In the genomic region with DNA sequence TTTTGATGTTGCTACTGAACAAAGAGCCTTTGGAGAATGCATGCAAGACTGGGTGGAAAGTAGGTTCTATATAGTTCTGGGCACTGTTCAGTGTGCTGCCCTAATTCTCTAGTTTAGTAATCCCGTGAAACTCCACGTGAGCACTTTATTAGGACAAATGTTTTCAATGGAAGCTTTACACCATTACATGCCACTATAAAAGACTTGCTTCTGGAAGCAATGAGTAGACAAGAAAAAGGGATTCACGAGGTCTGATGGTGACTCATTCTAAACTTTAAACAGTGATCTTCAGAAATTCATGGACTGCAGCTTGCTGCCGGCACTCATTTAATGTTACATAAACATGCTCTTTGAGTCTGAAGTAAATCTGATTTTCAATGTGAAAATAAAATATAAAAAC, we compare ENCODE assay signal across 16 cellular contexts. TPM values are rescaled to one million over a fixed set of nuclear protein-coding genes. Genes with fewer than 3 reads are reported as not detected.
A peak's percentile ranks its signal among the peaks of the same experiment; 100 is the strongest.
DNase-seq lines count a peak whose midpoint lies in the region; ATAC-seq and TF ChIP-seq lines count a peak whose summit lies in the region.
"Had no signal": no experiment of that assay in that cellular context is flagged by ENCODE, and none has a peak within 500 bp of the region (broad histone marks: within the 10 kb centered on the region; RNA-seq: fewer than 3 reads in every experiment).

No MANE protein-coding gene starts in this region.

- ATAC-seq in SK-N-SH treated with all-trans-retinoic acid at 6 μM for 48 hours (peak; percentile 88), HG03175 (IDR thresholded peaks at IDR 0.05; ENCODE audit: unreplicated experiment) (no peak)
- no peak for ATAC-seq in stimulated activated effector memory CD8-positive, alpha-beta T cell treated with anti-CD3 and anti-CD28 coated beads, Interleukin-12 subunit alpha, Interleukin-12 subunit beta, amount 100 ng/mL, for 72 hours
- ATAC-seq: right lobe of liver had no signal

- TF ChIP-seq CTCF in fibroblast of mammary gland (conservative IDR thresholded peaks at IDR 0.05; ENCODE audit: control insufficient read depth, insufficient read depth, low read depth, low read length) (no peak), Peyer's patch (IDR thresholded peaks at IDR 0.05) (no peak)

- no peak overlapping the region for H3K4me3 ChIP-seq in fibroblast of mammary gland (ENCODE audit: control insufficient read depth, low read depth, low read length)
- H3K4me3 ChIP-seq in Peyer's patch = no peak overlapping the region
- H3K4me3 ChIP-seq: right lobe of liver, testis had no signal

- H3K4me1 ChIP-seq in Peyer's patch = no peaks in the 10 kb centered on the region
- H3K4me1 ChIP-seq: right lobe of liver, testis had no signal

- DNase-seq in T-helper 2 cell treated with Interferon-gamma antibody and Interleukin-4, amounts not matched to agents 5 μg/mL and 100 μg/mL, for 36 hours (ENCODE audit: low spot score) = no peak
- DNase-seq in T-helper 2 cell (no peak), fibroblast of mammary gland (ENCODE audit: low read depth) (peak; percentile 86), Peyer's patch (no peak), T1000 (lab: John Stamatoyannopoulos, UW) (no peak)
- no peak for DNase-seq in stimulated activated effector memory CD8-positive, alpha-beta T cell treated with anti-CD3 and anti-CD28 coated beads, Interleukin-12 subunit alpha, Interleukin-12 subunit beta, amount 100 ng/mL, for 72 hours (ENCODE audit: low spot score in 2 of 2)
- DNase-seq: 8988T, kidney, NCI-H146, NCI-H69, right lobe of liver, testis had no signal

- H3K36me3 ChIP-seq in Peyer's patch = peaks cover 0 to 24% (median 0%) of the 10 kb centered on the region in 3 donors

- H3K27ac Mint-ChIP-seq in T-helper 2 cell treated with Interferon-gamma antibody and Interleukin-4, amounts not matched to agents 5 μg/mL and 100 μg/mL, for 36 hours = peak overlapping the region; percentile 11
- H3K27ac Mint-ChIP-seq in stimulated activated effector memory CD8-positive, alpha-beta T cell treated with anti-CD3 and anti-CD28 coated beads, Interleukin-12 subunit alpha, Interleukin-12 subunit beta, amount 100 ng/mL, for 72 hours = peak overlapping the region; percentile 24

- H3K9me3 ChIP-seq in Peyer's patch = no peaks in the 10 kb centered on the region
- H3K9me3 ChIP-seq: right lobe of liver, testis had no signal

- H3K4me3 Mint-ChIP-seq in T-helper 2 cell treated with Interferon-gamma antibody and Interleukin-4, amounts not matched to agents 5 μg/mL and 100 μg/mL, for 36 hours = no peak overlapping the region
- no peak overlapping the region for H3K4me3 Mint-ChIP-seq in stimulated activated effector memory CD8-positive, alpha-beta T cell treated with anti-CD3 and anti-CD28 coated beads, Interleukin-12 subunit alpha, Interleukin-12 subunit beta, amount 100 ng/mL, for 72 hours

- peaks cover 28% of the 10 kb centered on the region for H3K4me1 Mint-ChIP-seq in T-helper 2 cell treated with Interferon-gamma antibody and Interleukin-4, amounts not matched to agents 5 μg/mL and 100 μg/mL, for 36 hours (ENCODE audit: low read depth)
- peaks cover 24% of the 10 kb centered on the region for H3K4me1 Mint-ChIP-seq in stimulated activated effector memory CD8-positive, alpha-beta T cell treated with anti-CD3 and anti-CD28 coated beads, Interleukin-12 subunit alpha, Interleukin-12 subunit beta, amount 100 ng/mL, for 72 hours

- no peaks in the 10 kb centered on the region for H3K27me3 ChIP-seq in Peyer's patch
- H3K27me3 ChIP-seq: right lobe of liver, testis had no signal

- H3K27me3 Mint-ChIP-seq in T-helper 2 cell treated with Interferon-gamma antibody and Interleukin-4, amounts not matched to agents 5 μg/mL and 100 μg/mL, for 36 hours (ENCODE audit: low read depth) = no peaks in the 10 kb centered on the region

- peaks cover 26% of the 10 kb centered on the region for H3K36me3 Mint-ChIP-seq in T-helper 2 cell treated with Interferon-gamma antibody and Interleukin-4, amounts not matched to agents 5 μg/mL and 100 μg/mL, for 36 hours (ENCODE audit: low read depth)
- H3K36me3 Mint-ChIP-seq in stimulated activated effector memory CD8-positive, alpha-beta T cell treated with anti-CD3 and anti-CD28 coated beads, Interleukin-12 subunit alpha, Interleukin-12 subunit beta, amount 100 ng/mL, for 72 hours = peaks cover 57% of the 10 kb centered on the region

- H3K27ac ChIP-seq in Peyer's patch = no peak overlapping the region
- H3K27ac ChIP-seq: right lobe of liver, testis, VCaP had no signal

- no peak for TF ChIP-seq POLR2A in Peyer's patch (IDR thresholded peaks at IDR 0.05)

- no peaks in the 10 kb centered on the region for H3K9me3 Mint-ChIP-seq in T-helper 2 cell treated with Interferon-gamma antibody and Interleukin-4, amounts not matched to agents 5 μg/mL and 100 μg/mL, for 36 hours
- no peaks in the 10 kb centered on the region for H3K9me3 Mint-ChIP-seq in stimulated activated effector memory CD8-positive, alpha-beta T cell treated with anti-CD3 and anti-CD28 coated beads, Interleukin-12 subunit alpha, Interleukin-12 subunit beta, amount 100 ng/mL, for 72 hours

TF ChIP-seq in SK-N-SH treated with all-trans-retinoic acid at 6 μM for 48 hours, 23 proteins besides CTCF, POLR2A, EP300 and RAD21:
- TF ChIP-seq, protein P1, sequence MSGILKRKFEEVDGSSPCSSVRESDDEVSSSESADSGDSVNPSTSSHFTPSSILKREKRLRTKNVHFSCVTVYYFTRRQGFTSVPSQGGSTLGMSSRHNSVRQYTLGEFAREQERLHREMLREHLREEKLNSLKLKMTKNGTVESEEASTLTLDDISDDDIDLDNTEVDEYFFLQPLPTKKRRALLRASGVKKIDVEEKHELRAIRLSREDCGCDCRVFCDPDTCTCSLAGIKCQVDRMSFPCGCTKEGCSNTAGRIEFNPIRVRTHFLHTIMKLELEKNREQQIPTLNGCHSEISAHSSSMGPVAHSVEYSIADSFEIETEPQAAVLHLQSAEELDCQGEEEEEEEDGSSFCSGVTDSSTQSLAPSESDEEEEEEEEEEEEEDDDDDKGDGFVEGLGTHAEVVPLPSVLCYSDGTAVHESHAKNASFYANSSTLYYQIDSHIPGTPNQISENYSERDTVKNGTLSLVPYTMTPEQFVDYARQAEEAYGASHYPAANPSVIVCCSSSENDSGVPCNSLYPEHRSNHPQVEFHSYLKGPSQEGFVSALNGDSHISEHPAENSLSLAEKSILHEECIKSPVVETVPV (CRISPR knock-in tag; IDR thresholded peaks at IDR 0.05) = no peak
- no peak for TF ChIP-seq ZNF8 (CRISPR knock-in tag; IDR thresholded peaks at IDR 0.05)
- no peak for TF ChIP-seq PPARA (CRISPR knock-in tag; IDR thresholded peaks at IDR 0.05; ENCODE audit: borderline replicate concordance)
- TF ChIP-seq, protein P2, sequence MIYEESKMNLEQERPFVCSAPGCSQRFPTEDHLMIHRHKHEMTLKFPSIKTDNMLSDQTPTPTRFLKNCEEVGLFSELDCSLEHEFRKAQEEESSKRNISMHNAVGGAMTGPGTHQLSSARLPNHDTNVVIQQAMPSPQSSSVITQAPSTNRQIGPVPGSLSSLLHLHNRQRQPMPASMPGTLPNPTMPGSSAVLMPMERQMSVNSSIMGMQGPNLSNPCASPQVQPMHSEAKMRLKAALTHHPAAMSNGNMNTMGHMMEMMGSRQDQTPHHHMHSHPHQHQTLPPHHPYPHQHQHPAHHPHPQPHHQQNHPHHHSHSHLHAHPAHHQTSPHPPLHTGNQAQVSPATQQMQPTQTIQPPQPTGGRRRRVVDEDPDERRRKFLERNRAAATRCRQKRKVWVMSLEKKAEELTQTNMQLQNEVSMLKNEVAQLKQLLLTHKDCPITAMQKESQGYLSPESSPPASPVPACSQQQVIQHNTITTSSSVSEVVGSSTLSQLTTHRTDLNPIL (CRISPR knock-in tag; IDR thresholded peaks at IDR 0.05; ENCODE audit: low read depth) = no peak
- TF ChIP-seq ZNF565 (CRISPR knock-in tag; conservative IDR thresholded peaks at IDR 0.05; ENCODE audit: low read depth) = no peak
- TF ChIP-seq ZNF70 (CRISPR knock-in tag; IDR thresholded peaks at IDR 0.05) = no peak

RNA-seq across cellular contexts. Expression of a gene that starts 22.3 kb away (rescaled TPM):
- 10 to 100 TPM; 10.3 to 18.9 (median 13.9) TPM for total RNA-seq in Peyer's patch

RNA-seq across cellular contexts. Expression of a gene that starts 51.1 kb away (rescaled TPM):
- not detected for total RNA-seq in Peyer's patch
- total RNA-seq: bronchial epithelial cell, kidney, right lobe of liver had no signal
